Comparison of ENCODE assay signal across 28 cellular contexts in genomic region chr5:84453405-84453804, GRCh38.
"Had no signal": no experiment of that assay in that cellular context is flagged by ENCODE, and none has a peak within 500 bp of the region (broad histone marks: within the 10 kb centered on the region; RNA-seq: fewer than 3 reads in every experiment).

No MANE protein-coding gene starts in this region.

- H3K9me3 ChIP-seq: suprapubic skin, testis, thyroid gland, uterus, vagina had no signal

- H3K36me3 Mint-ChIP-seq: stimulated activated effector memory CD8-positive, alpha-beta T cell treated with anti-CD3 and anti-CD28 coated beads, Interleukin-12 subunit alpha, Interleukin-12 subunit beta, amount 100 ng/mL, for 72 hours; stimulated activated memory B cell treated with anti-CD40 and anti-IgM and Interleukin-4, amounts not matched to agents 10 μg/mL and 1 μg/mL and 100 μg/mL, for 72 hours; stimulated activated naive B cell treated with anti-CD40 and anti-IgM and Interleukin-4, amounts not matched to agents 10 μg/mL and 1 μg/mL and 100 μg/mL, for 72 hours; type B pancreatic cell had no signal

- H3K4me3 Mint-ChIP-seq: stimulated activated effector memory CD8-positive, alpha-beta T cell treated with anti-CD3 and anti-CD28 coated beads, Interleukin-12 subunit alpha, Interleukin-12 subunit beta, amount 100 ng/mL, for 72 hours; stimulated activated memory B cell treated with anti-CD40 and anti-IgM and Interleukin-4, amounts not matched to agents 10 μg/mL and 1 μg/mL and 100 μg/mL, for 72 hours; stimulated activated naive B cell treated with anti-CD40 and anti-IgM and Interleukin-4, amounts not matched to agents 10 μg/mL and 1 μg/mL and 100 μg/mL, for 72 hours; stimulated activated naive CD8-positive, alpha-beta T cell treated with anti-CD3 and anti-CD28 coated beads, Interleukin-15, amount 100 ng/mL, for 72 hours; stimulated activated naive CD8-positive, alpha-beta T cell treated with anti-CD3 and anti-CD28 coated beads, Interleukin-15, Interleukin-2, amounts not matched to agents 100 ng/mL and 50 ng/mL, for 24 hours; type B pancreatic cell had no signal

- H3K27me3 Mint-ChIP-seq: stimulated activated memory B cell treated with anti-CD40 and anti-IgM and Interleukin-4, amounts not matched to agents 10 μg/mL and 1 μg/mL and 100 μg/mL, for 72 hours; stimulated activated naive B cell treated with anti-CD40 and anti-IgM and Interleukin-4, amounts not matched to agents 10 μg/mL and 1 μg/mL and 100 μg/mL, for 72 hours; stimulated activated naive CD8-positive, alpha-beta T cell treated with anti-CD3 and anti-CD28 coated beads, Interleukin-15, amount 100 ng/mL, for 72 hours; stimulated activated naive CD8-positive, alpha-beta T cell treated with anti-CD3 and anti-CD28 coated beads, Interleukin-15, Interleukin-2, amounts not matched to agents 100 ng/mL and 50 ng/mL, for 24 hours; type B pancreatic cell had no signal

- H3K27me3 ChIP-seq: stomach, suprapubic skin, testis, thyroid gland, tibial artery, tibial nerve, transverse colon, upper lobe of left lung, upper lobe of right lung, uterus, vagina had no signal

- DNase-seq: stimulated activated CD4-positive, alpha-beta T cell treated with anti-CD3 and anti-CD28 coated beads, Interleukin-2, amount 100 ng/mL, for 48 hours; stimulated activated CD4-positive, alpha-beta T cell treated with anti-CD3 and anti-CD28 coated beads, Interleukin-4, amount 100 ng/mL, for 1 hour; stimulated activated CD4-positive, alpha-beta T cell treated with anti-CD3 and anti-CD28 coated beads, Interleukin-4, amount 100 ng/mL, for 24 hours; stimulated activated CD4-positive, alpha-beta T cell treated with anti-CD3 and anti-CD28 coated beads, Interleukin-4, amount 100 ng/mL, for 4 hours; stimulated activated CD8-positive, alpha-beta memory T cell treated with anti-CD3 and anti-CD28 coated beads, Interleukin-4, amount 100 ng/mL, for 48 hours; stimulated activated naive B cell treated with anti-CD40 and anti-IgM and Interleukin-4, amounts not matched to agents 10 μg/mL and 1 μg/mL and 100 μg/mL, for 72 hours; stimulated activated naive CD4-positive, alpha-beta T cell; stimulated activated naive CD4-positive, alpha-beta T cell treated with Interleukin-2 at 50 U/mL for 16 hours; stimulated activated naive CD8-positive, alpha-beta T cell treated with anti-CD3 and anti-CD28 coated beads, Interleukin-15, amount 100 ng/mL, for 72 hours; stimulated activated naive CD8-positive, alpha-beta T cell treated with anti-CD3 and anti-CD28 coated beads, Interleukin-15, Interleukin-2, amounts not matched to agents 100 U/mL and 50 U/mL, for 24 hours; stomach; substantia nigra; testis; thyroid gland; tibial artery; transverse colon; trophoblast cell; upper lobe of left lung; upper lobe of right lung; uterus had no signal

- H3K4me1 Mint-ChIP-seq: stimulated activated effector memory CD8-positive, alpha-beta T cell treated with anti-CD3 and anti-CD28 coated beads, Interleukin-12 subunit alpha, Interleukin-12 subunit beta, amount 100 ng/mL, for 72 hours; stimulated activated memory B cell treated with anti-CD40 and anti-IgM and Interleukin-4, amounts not matched to agents 10 μg/mL and 1 μg/mL and 100 μg/mL, for 72 hours; stimulated activated naive B cell treated with anti-CD40 and anti-IgM and Interleukin-4, amounts not matched to agents 10 μg/mL and 1 μg/mL and 100 μg/mL, for 72 hours; stimulated activated naive CD8-positive, alpha-beta T cell treated with anti-CD3 and anti-CD28 coated beads, Interleukin-15, amount 100 ng/mL, for 72 hours had no signal

- ATAC-seq: stimulated activated effector memory CD8-positive, alpha-beta T cell treated with anti-CD3 and anti-CD28 coated beads, Interleukin-12 subunit alpha, Interleukin-12 subunit beta, amount 100 ng/mL, for 72 hours; stimulated activated memory B cell treated with anti-CD40 and anti-IgM and Interleukin-4, amounts not matched to agents 10 μg/mL and 1 μg/mL and 100 μg/mL, for 72 hours; stimulated activated naive B cell treated with anti-CD40 and anti-IgM and Interleukin-4, amounts not matched to agents 10 μg/mL and 1 μg/mL and 100 μg/mL, for 72 hours; stimulated activated naive CD8-positive, alpha-beta T cell treated with anti-CD3 and anti-CD28 coated beads, Interleukin-15, amount 100 ng/mL, for 72 hours; stimulated activated naive CD8-positive, alpha-beta T cell treated with anti-CD3 and anti-CD28 coated beads, Interleukin-15, Interleukin-2, amounts not matched to agents 100 U/mL and 50 U/mL, for 24 hours; upper lobe of right lung had no signal

- H3K4me3 ChIP-seq: stomach, suprapubic skin, testis, thoracic aorta, thyroid gland, tibial artery, tibial nerve, transverse colon, upper lobe of left lung, upper lobe of right lung, uterus, vagina had no signal

- H3K4me1 ChIP-seq: stomach, suprapubic skin, testis, thyroid gland, tibial artery, tibial nerve, transverse colon, upper lobe of left lung, upper lobe of right lung, uterus, vagina had no signal

- H3K27ac Mint-ChIP-seq: stimulated activated effector memory CD8-positive, alpha-beta T cell treated with anti-CD3 and anti-CD28 coated beads, Interleukin-12 subunit alpha, Interleukin-12 subunit beta, amount 100 ng/mL, for 72 hours; stimulated activated memory B cell treated with anti-CD40 and anti-IgM and Interleukin-4, amounts not matched to agents 10 μg/mL and 1 μg/mL and 100 μg/mL, for 72 hours; stimulated activated naive B cell treated with anti-CD40 and anti-IgM and Interleukin-4, amounts not matched to agents 10 μg/mL and 1 μg/mL and 100 μg/mL, for 72 hours; stimulated activated naive CD8-positive, alpha-beta T cell treated with anti-CD3 and anti-CD28 coated beads, Interleukin-15, amount 100 ng/mL, for 72 hours; stimulated activated naive CD8-positive, alpha-beta T cell treated with anti-CD3 and anti-CD28 coated beads, Interleukin-15, Interleukin-2, amounts not matched to agents 100 ng/mL and 50 ng/mL, for 24 hours; type B pancreatic cell had no signal

- H3K27ac ChIP-seq: stomach, suprapubic skin, testis, thoracic aorta, thyroid gland, tibial artery, tibial nerve, transverse colon, upper lobe of left lung, upper lobe of right lung, uterus, vagina had no signal

- H3K36me3 ChIP-seq: stomach, suprapubic skin, thoracic aorta, thyroid gland, tibial artery, tibial nerve, transverse colon, upper lobe of left lung, upper lobe of right lung, uterus, vagina had no signal
